1 cellular context compared by ENCODE assay signal in the genomic region with DNA sequence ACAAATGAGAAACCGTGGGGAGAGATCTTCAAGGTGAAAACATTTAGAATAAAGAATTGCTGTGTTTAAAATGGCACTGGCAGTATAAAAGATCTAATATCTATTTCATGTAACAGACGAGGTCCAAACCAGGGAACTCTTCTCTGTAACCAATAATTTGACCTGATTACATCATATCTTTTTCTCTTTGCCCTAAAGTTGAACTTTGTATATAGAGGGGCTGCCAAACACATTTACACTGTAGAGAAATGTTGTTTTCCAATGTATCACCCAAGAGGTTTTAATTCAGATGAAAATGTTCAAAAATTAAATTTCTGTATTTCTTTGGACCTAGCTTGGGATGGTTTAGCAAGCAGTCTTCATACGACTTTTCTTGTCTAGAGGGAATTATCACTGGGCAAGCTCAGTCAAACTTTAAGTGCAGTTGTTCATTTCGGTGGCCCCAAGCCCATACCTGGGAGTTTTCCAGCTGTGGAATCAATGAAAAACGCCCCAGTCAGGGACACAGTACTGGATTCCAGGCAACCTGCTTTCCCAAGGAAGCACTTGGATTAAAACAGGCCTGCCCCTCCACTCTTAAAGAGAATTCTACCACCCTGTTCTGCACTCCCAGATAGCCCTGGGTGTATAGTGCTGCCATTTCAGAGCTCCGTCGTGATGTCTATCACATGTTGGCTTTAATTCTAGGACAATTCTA.
TF ChIP-seq lines count a peak whose summit lies in the region.

No MANE protein-coding gene starts in this region.

TF ChIP-seq in liver, 16 proteins besides CTCF, POLR2A, EP300 and RAD21 (continued from another document):
- TF ChIP-seq, protein P1, sequence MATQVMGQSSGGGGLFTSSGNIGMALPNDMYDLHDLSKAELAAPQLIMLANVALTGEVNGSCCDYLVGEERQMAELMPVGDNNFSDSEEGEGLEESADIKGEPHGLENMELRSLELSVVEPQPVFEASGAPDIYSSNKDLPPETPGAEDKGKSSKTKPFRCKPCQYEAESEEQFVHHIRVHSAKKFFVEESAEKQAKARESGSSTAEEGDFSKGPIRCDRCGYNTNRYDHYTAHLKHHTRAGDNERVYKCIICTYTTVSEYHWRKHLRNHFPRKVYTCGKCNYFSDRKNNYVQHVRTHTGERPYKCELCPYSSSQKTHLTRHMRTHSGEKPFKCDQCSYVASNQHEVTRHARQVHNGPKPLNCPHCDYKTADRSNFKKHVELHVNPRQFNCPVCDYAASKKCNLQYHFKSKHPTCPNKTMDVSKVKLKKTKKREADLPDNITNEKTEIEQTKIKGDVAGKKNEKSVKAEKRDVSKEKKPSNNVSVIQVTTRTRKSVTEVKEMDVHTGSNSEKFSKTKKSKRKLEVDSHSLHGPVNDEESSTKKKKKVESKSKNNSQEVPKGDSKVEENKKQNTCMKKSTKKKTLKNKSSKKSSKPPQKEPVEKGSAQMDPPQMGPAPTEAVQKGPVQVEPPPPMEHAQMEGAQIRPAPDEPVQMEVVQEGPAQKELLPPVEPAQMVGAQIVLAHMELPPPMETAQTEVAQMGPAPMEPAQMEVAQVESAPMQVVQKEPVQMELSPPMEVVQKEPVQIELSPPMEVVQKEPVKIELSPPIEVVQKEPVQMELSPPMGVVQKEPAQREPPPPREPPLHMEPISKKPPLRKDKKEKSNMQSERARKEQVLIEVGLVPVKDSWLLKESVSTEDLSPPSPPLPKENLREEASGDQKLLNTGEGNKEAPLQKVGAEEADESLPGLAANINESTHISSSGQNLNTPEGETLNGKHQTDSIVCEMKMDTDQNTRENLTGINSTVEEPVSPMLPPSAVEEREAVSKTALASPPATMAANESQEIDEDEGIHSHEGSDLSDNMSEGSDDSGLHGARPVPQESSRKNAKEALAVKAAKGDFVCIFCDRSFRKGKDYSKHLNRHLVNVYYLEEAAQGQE (IDR thresholded peaks at IDR 0.05), result no peak
- peak; percentile 52 to 64 for TF ChIP-seq HNF4A (conservative IDR thresholded peaks at IDR 0.05)
TF ChIP-seq in liver: peak in this region for 4.
